Comparison of ENCODE assay signal across 16 cellular contexts in genomic region chr5:143198332-143198731, GRCh38.
DNase-seq lines count a peak whose midpoint lies in the region; ATAC-seq, FAIRE-seq and TF ChIP-seq lines count a peak whose summit lies in the region.
"Had no signal": no experiment of that assay in that cellular context is flagged by ENCODE, and none has a peak within 500 bp of the region (broad histone marks: within the 10 kb centered on the region; RNA-seq: fewer than 3 reads in every experiment).

No MANE protein-coding gene starts in this region.

- peaks cover 33% of the 10 kb centered on the region for H3K36me3 ChIP-seq in Karpas-422 (ENCODE audit: insufficient read depth, low read length)
- no peaks in the 10 kb centered on the region for H3K36me3 ChIP-seq in ovary

- intact Hi-C loops in ovary (cut with DNase I) (no loop called here), Right ventricle myocardium inferior (cut with DNase I) (no loop called here)

- no peak for TF ChIP-seq EP300 in ovary (IDR thresholded peaks at IDR 0.05)

- TF ChIP-seq POLR2A in ovary (IDR thresholded peaks at IDR 0.05): no peak

- H3K4me3 ChIP-seq in AG10803 (ENCODE audit: low read length) (no peak overlapping the region), Karpas-422 (ENCODE audit: low read length) (no peak overlapping the region), fibroblast of mammary gland (ENCODE audit: control insufficient read depth, low read depth, low read length) (no peak overlapping the region), ovary (no peak overlapping the region)
- H3K4me3 ChIP-seq: A549, GM23248, K562 had no signal

- WGBS in ovary, 3 donors: 90 to 95% (median 93%) methylated on average over 4 of the region's 4 CpGs

- H2AFZ ChIP-seq in Karpas-422 (ENCODE audit: low read length): no peak overlapping the region
- H2AFZ ChIP-seq: GM23248 had no signal

- H3K4me1 ChIP-seq in Karpas-422 (ENCODE audit: low read length) (peaks cover 37% of the 10 kb centered on the region), ovary (ENCODE audit: insufficient read depth) (no peaks in the 10 kb centered on the region)

- no peak for TF ChIP-seq CTCF in AG10803 (conservative IDR thresholded peaks at IDR 0.05; ENCODE audit: low read length)
- no peak for TF ChIP-seq CTCF in fibroblast of mammary gland (conservative IDR thresholded peaks at IDR 0.05; ENCODE audit: control insufficient read depth, insufficient read depth, low read depth, low read length)
- no peak for TF ChIP-seq CTCF in ovary (IDR thresholded peaks at IDR 0.05)

- H3K9me3 ChIP-seq in Karpas-422 (ENCODE audit: low read length) (peaks cover 8% of the 10 kb centered on the region), ovary (no peaks in the 10 kb centered on the region)

- peak overlapping the region; percentile 33; the same call in 1 of the 2 replicates for H3K27ac ChIP-seq in Karpas-422 (ENCODE audit: low read length)
- no peak overlapping the region for H3K27ac ChIP-seq in ovary
- H3K27ac ChIP-seq: A549 had no signal

- no peaks in the 10 kb centered on the region for H4K20me1 ChIP-seq in Karpas-422 (ENCODE audit: insufficient read depth, low read depth, low read length)

- no peak for FAIRE-seq in RCC 7860 (lab: Jason Lieb, UNC)
- FAIRE-seq: A549, D721Med, H54, K562 had no signal

- ATAC-seq in Right ventricle myocardium inferior: no peak
- ATAC-seq: A549; CD8-positive, alpha-beta T cell; K562 had no signal

- H3K4me2 ChIP-seq in Karpas-422 (ENCODE audit: low read depth, low read length, poor library complexity, severe bottlenecking): no peak overlapping the region
- H3K4me2 ChIP-seq: A549 had no signal

- peak; percentile 40 for DNase-seq in AG10803 (ENCODE audit: low read depth)
- peak; percentile 27 for DNase-seq in EL
- DNase-seq in Karpas-422: no peak
- peak; percentile 77 for DNase-seq in fibroblast of mammary gland (ENCODE audit: low read depth)
- no peak for DNase-seq in ovary
- no peak for DNase-seq in DMS114 treated with DMSO at 0.1 percent for 48 hours (lab: John Stamatoyannopoulos, UW; ENCODE audit: unreplicated experiment)
- no peak for DNase-seq in Right ventricle myocardium inferior (ENCODE audit: missing footprints)
- DNase-seq in RCC 7860 (ENCODE audit: low spot score): no peak
- DNase-seq: CD8-positive, alpha-beta T cell; COR-L47; DND-41; GM23248 had no signal

- no peak overlapping the region for H3K9ac ChIP-seq in Karpas-422 (ENCODE audit: low read length)
- H3K9ac ChIP-seq: GM23248 had no signal

- peaks cover 37% of the 10 kb centered on the region for H3K79me2 ChIP-seq in Karpas-422 (ENCODE audit: low read length)

- no peaks in the 10 kb centered on the region for H3K9me2 ChIP-seq in Karpas-422 (replicated peaks; ENCODE audit: insufficient read depth, low read length)

- H3K27me3 ChIP-seq in Karpas-422 (ENCODE audit: low read length) (no peaks in the 10 kb centered on the region), ovary (no peaks in the 10 kb centered on the region)

Comparison
In these comparisons a context has a peak if more than half of its experiments do, and no peak if none do; other contexts are left out.
1. DNase-seq: peak in AG10803 (single experiment), EL (single experiment) and fibroblast of mammary gland (single experiment); none in Karpas-422 (single experiment), ovary (0 of 5), DMS114 treated with DMSO at 0.1 percent for 48 hours (single experiment), Right ventricle myocardium inferior (single experiment) and RCC 7860 (single experiment).